In the genomic region with DNA sequence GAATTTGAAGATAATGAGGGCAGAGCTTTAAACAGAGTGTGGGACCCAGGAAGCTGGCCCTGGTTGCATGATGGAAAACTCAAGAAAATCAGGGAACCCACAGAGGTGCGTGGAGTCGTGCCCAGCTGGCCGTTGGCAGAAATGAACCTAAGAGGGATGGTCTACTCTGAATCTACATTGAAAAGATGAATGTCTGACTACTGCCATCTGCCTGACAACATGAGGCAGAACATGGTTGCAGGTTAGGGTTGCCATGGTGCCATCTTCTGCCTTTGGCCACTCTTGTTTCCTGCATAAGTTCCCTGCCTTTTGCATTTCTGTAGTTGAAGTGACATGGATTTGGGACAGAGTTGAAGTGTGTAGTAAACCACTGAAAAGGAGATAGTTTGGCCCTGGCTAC, we compare ENCODE assay signal across 2 cellular contexts.
TF ChIP-seq lines count a peak whose summit lies in the region.

No MANE protein-coding gene starts in this region.

TF ChIP-seq in GM23338, 12 proteins besides CTCF, POLR2A, EP300 and RAD21 (continued from another document):
- TF ChIP-seq, protein P1, sequence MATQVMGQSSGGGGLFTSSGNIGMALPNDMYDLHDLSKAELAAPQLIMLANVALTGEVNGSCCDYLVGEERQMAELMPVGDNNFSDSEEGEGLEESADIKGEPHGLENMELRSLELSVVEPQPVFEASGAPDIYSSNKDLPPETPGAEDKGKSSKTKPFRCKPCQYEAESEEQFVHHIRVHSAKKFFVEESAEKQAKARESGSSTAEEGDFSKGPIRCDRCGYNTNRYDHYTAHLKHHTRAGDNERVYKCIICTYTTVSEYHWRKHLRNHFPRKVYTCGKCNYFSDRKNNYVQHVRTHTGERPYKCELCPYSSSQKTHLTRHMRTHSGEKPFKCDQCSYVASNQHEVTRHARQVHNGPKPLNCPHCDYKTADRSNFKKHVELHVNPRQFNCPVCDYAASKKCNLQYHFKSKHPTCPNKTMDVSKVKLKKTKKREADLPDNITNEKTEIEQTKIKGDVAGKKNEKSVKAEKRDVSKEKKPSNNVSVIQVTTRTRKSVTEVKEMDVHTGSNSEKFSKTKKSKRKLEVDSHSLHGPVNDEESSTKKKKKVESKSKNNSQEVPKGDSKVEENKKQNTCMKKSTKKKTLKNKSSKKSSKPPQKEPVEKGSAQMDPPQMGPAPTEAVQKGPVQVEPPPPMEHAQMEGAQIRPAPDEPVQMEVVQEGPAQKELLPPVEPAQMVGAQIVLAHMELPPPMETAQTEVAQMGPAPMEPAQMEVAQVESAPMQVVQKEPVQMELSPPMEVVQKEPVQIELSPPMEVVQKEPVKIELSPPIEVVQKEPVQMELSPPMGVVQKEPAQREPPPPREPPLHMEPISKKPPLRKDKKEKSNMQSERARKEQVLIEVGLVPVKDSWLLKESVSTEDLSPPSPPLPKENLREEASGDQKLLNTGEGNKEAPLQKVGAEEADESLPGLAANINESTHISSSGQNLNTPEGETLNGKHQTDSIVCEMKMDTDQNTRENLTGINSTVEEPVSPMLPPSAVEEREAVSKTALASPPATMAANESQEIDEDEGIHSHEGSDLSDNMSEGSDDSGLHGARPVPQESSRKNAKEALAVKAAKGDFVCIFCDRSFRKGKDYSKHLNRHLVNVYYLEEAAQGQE (IDR thresholded peaks at IDR 0.05; ENCODE audit: unreplicated experiment) = no peak
- TF ChIP-seq EZH2phosphoT487 (IDR thresholded peaks at IDR 0.05; ENCODE audit: unreplicated experiment) = no peak
- TF ChIP-seq POLR2AphosphoS5 (IDR thresholded peaks at IDR 0.05; ENCODE audit: low read depth) = no peak
- TF ChIP-seq JUNB (IDR thresholded peaks at IDR 0.05; ENCODE audit: unreplicated experiment) = no peak
- no peak for TF ChIP-seq EZH2 (IDR thresholded peaks at IDR 0.05; ENCODE audit: low read depth, unreplicated experiment)

TF ChIP-seq in H1, 55 proteins besides CTCF, POLR2A, EP300 and RAD21 (continued from another document):
- TF ChIP-seq YY1 (IDR thresholded peaks at IDR 0.05; ENCODE audit: low read depth, low read length) (no peak), RNF2 (IDR thresholded peaks at IDR 0.05; ENCODE audit: borderline replicate concordance, low read depth, low read length, missing control alignments, poor library complexity, severe bottlenecking) (no peak), SUZ12 (IDR thresholded peaks at IDR 0.05; ENCODE audit: low read length) (no peak), SRF (IDR thresholded peaks at IDR 0.05; ENCODE audit: low read depth, low read length) (no peak), EGR1 (IDR thresholded peaks at IDR 0.05; ENCODE audit: borderline replicate concordance, low read depth, low read length) (no peak)
- TF ChIP-seq, protein P2, sequence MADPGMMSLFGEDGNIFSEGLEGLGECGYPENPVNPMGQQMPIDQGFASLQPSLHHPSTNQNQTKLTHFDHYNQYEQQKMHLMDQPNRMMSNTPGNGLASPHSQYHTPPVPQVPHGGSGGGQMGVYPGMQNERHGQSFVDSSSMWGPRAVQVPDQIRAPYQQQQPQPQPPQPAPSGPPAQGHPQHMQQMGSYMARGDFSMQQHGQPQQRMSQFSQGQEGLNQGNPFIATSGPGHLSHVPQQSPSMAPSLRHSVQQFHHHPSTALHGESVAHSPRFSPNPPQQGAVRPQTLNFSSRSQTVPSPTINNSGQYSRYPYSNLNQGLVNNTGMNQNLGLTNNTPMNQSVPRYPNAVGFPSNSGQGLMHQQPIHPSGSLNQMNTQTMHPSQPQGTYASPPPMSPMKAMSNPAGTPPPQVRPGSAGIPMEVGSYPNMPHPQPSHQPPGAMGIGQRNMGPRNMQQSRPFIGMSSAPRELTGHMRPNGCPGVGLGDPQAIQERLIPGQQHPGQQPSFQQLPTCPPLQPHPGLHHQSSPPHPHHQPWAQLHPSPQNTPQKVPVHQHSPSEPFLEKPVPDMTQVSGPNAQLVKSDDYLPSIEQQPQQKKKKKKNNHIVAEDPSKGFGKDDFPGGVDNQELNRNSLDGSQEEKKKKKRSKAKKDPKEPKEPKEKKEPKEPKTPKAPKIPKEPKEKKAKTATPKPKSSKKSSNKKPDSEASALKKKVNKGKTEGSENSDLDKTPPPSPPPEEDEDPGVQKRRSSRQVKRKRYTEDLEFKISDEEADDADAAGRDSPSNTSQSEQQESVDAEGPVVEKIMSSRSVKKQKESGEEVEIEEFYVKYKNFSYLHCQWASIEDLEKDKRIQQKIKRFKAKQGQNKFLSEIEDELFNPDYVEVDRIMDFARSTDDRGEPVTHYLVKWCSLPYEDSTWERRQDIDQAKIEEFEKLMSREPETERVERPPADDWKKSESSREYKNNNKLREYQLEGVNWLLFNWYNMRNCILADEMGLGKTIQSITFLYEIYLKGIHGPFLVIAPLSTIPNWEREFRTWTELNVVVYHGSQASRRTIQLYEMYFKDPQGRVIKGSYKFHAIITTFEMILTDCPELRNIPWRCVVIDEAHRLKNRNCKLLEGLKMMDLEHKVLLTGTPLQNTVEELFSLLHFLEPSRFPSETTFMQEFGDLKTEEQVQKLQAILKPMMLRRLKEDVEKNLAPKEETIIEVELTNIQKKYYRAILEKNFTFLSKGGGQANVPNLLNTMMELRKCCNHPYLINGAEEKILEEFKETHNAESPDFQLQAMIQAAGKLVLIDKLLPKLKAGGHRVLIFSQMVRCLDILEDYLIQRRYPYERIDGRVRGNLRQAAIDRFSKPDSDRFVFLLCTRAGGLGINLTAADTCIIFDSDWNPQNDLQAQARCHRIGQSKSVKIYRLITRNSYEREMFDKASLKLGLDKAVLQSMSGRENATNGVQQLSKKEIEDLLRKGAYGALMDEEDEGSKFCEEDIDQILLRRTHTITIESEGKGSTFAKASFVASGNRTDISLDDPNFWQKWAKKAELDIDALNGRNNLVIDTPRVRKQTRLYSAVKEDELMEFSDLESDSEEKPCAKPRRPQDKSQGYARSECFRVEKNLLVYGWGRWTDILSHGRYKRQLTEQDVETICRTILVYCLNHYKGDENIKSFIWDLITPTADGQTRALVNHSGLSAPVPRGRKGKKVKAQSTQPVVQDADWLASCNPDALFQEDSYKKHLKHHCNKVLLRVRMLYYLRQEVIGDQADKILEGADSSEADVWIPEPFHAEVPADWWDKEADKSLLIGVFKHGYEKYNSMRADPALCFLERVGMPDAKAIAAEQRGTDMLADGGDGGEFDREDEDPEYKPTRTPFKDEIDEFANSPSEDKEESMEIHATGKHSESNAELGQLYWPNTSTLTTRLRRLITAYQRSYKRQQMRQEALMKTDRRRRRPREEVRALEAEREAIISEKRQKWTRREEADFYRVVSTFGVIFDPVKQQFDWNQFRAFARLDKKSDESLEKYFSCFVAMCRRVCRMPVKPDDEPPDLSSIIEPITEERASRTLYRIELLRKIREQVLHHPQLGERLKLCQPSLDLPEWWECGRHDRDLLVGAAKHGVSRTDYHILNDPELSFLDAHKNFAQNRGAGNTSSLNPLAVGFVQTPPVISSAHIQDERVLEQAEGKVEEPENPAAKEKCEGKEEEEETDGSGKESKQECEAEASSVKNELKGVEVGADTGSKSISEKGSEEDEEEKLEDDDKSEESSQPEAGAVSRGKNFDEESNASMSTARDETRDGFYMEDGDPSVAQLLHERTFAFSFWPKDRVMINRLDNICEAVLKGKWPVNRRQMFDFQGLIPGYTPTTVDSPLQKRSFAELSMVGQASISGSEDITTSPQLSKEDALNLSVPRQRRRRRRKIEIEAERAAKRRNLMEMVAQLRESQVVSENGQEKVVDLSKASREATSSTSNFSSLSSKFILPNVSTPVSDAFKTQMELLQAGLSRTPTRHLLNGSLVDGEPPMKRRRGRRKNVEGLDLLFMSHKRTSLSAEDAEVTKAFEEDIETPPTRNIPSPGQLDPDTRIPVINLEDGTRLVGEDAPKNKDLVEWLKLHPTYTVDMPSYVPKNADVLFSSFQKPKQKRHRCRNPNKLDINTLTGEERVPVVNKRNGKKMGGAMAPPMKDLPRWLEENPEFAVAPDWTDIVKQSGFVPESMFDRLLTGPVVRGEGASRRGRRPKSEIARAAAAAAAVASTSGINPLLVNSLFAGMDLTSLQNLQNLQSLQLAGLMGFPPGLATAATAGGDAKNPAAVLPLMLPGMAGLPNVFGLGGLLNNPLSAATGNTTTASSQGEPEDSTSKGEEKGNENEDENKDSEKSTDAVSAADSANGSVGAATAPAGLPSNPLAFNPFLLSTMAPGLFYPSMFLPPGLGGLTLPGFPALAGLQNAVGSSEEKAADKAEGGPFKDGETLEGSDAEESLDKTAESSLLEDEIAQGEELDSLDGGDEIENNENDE (IDR thresholded peaks at IDR 0.05; ENCODE audit: insufficient replicate concordance, low read length) = no peak
